Comparison of ENCODE assay signal across 27 cellular contexts in the genomic region with DNA sequence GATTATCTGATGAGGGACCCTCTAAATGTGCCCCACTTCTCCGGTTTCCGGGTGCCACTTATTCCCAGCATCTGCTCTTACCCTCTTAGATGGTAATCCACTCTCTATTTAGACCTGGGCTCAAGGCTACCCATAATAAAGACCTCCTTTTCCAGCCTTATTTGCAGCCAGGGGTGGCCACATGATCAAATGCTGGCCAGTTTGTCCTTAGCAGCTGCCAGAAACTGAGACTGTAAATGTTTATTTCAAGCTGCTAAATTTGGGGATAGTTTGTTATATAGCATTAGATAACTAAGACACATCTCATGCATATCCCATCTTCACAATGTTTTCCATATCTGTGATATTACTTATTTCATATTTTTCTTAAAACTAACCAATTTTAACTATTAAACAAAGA. TPM values are rescaled to one million over a fixed set of nuclear protein-coding genes. Genes with fewer than 3 reads are reported as not detected.
"Had no signal": no experiment of that assay in that cellular context is flagged by ENCODE, and none has a peak within 500 bp of the region (broad histone marks: within the 10 kb centered on the region; RNA-seq: fewer than 3 reads in every experiment).

No MANE protein-coding gene starts in this region.

- ATAC-seq: effector memory CD8-positive, alpha-beta T cell; foreskin keratinocyte; pancreas; right cardiac atrium had no signal

- H3K27ac ChIP-seq: ascending aorta, brain microvascular endothelial cell, coronary artery, foreskin keratinocyte, left ventricle myocardium inferior, pancreas, upper lobe of left lung, VCaP had no signal

- H3K9me3 Mint-ChIP-seq: activated naive CD4-positive, alpha-beta T cell treated with anti-CD3 and anti-CD28 coated beads for 36 hours; activated naive CD8-positive, alpha-beta T cell treated with anti-CD3 and anti-CD28 coated beads for 36 hours; activated T-helper 1 cell treated with anti-CD3 and anti-CD28 coated beads, Interleukin-12 subunit alpha, Interleukin-12 subunit beta, Interleukin-2, Interleukin-4 antibody, amounts not matched to agents 30 ng/mL and 10 ng/mL and 1 ng/mL, durations not matched to agents 14 hours and 24 hours and 36 hours; effector memory CD8-positive, alpha-beta T cell; naive B cell had no signal

- H3K27ac Mint-ChIP-seq: activated naive CD4-positive, alpha-beta T cell treated with anti-CD3 and anti-CD28 coated beads for 36 hours; activated naive CD8-positive, alpha-beta T cell treated with anti-CD3 and anti-CD28 coated beads for 36 hours; activated T-helper 1 cell treated with anti-CD3 and anti-CD28 coated beads, Interleukin-12 subunit alpha, Interleukin-12 subunit beta, Interleukin-2, Interleukin-4 antibody, amounts not matched to agents 30 ng/mL and 10 ng/mL and 1 ng/mL, durations not matched to agents 14 hours and 24 hours and 36 hours; naive B cell had no signal

- DNase-seq: activated CD4-positive, alpha-beta T cell treated with anti-CD3 and anti-CD28 coated beads for 48 hours; activated CD4-positive, alpha-beta T cell treated with anti-CD3 and anti-CD28 coated beads, Interleukin-2, amount 50 U/mL, for 48 hours; activated CD8-positive, alpha-beta memory T cell treated with anti-CD3 and anti-CD28 coated beads for 24 hours; activated CD8-positive, alpha-beta memory T cell treated with anti-CD3 and anti-CD28 coated beads, Interleukin-2, amount 50 U/mL, for 4 hours; activated effector memory CD4-positive, alpha-beta T cell treated with anti-CD3 and anti-CD28 coated beads, Interleukin-2, amount 50 U/mL, for 16 hours; activated naive CD4-positive, alpha-beta T cell treated with anti-CD3 and anti-CD28 coated beads for 36 hours; activated naive CD8-positive, alpha-beta T cell treated with anti-CD3 and anti-CD28 coated beads for 36 hours; activated T-cell treated with anti-CD3 and anti-CD28 coated beads, Interleukin-2, amount 50 U/mL, for 1 hour; brain microvascular endothelial cell; effector memory CD8-positive, alpha-beta T cell; foreskin keratinocyte; glutamatergic neuron; islet precursor cell; left ventricle myocardium inferior; naive B cell; pancreas; stimulated activated CD4-positive, alpha-beta T cell treated with anti-CD3 and anti-CD28 coated beads, Interleukin-2, amount 100 ng/mL, for 48 hours; stimulated activated naive CD4-positive, alpha-beta T cell treated with Interleukin-2 at 50 U/mL for 16 hours; upper lobe of left lung had no signal

- H3K36me3 ChIP-seq: brain microvascular endothelial cell, pancreas had no signal

- H3K27me3 Mint-ChIP-seq: activated naive CD8-positive, alpha-beta T cell treated with anti-CD3 and anti-CD28 coated beads for 36 hours; effector memory CD8-positive, alpha-beta T cell; naive B cell had no signal

- H3K27me3 ChIP-seq: ascending aorta, brain microvascular endothelial cell, foreskin keratinocyte, pancreas, upper lobe of left lung had no signal

- H3K9me3 ChIP-seq: ascending aorta, left ventricle myocardium inferior, pancreas, upper lobe of left lung had no signal

- H3K4me1 Mint-ChIP-seq: activated naive CD8-positive, alpha-beta T cell treated with anti-CD3 and anti-CD28 coated beads for 36 hours had no signal

- H3K4me3 Mint-ChIP-seq: activated naive CD4-positive, alpha-beta T cell treated with anti-CD3 and anti-CD28 coated beads for 36 hours; activated naive CD8-positive, alpha-beta T cell treated with anti-CD3 and anti-CD28 coated beads for 36 hours; activated T-helper 1 cell treated with anti-CD3 and anti-CD28 coated beads, Interleukin-12 subunit alpha, Interleukin-12 subunit beta, Interleukin-2, Interleukin-4 antibody, amounts not matched to agents 30 ng/mL and 10 ng/mL and 1 ng/mL, durations not matched to agents 14 hours and 24 hours and 36 hours; effector memory CD8-positive, alpha-beta T cell had no signal

- H3K4me3 ChIP-seq: ascending aorta, coronary artery, left ventricle myocardium inferior, lung, pancreas, upper lobe of left lung had no signal

- H3K4me1 ChIP-seq: ascending aorta, pancreas had no signal

RNA-seq across cellular contexts. Expression of gene THAP8, which starts 10.1 kb away (rescaled TPM):
- total RNA-seq: ascending aorta had no signal

RNA-seq across cellular contexts. Expression of gene WDR62, which starts 10.7 kb away (rescaled TPM):
- total RNA-seq: ascending aorta had no signal

RNA-seq across cellular contexts. Expression of gene SYNE4, which starts 35.3 kb away (rescaled TPM):
- total RNA-seq: ascending aorta, mesenteric fat pad, skeletal muscle tissue had no signal
